ENCODE assay signal across 16 cellular contexts in genomic region chr2:157471078-157471477, GRCh38. TPM values are rescaled to one million over a fixed set of nuclear protein-coding genes. Genes with fewer than 3 reads are reported as not detected.
DNase-seq lines count a peak whose midpoint lies in the region; ATAC-seq and TF ChIP-seq lines count a peak whose summit lies in the region.
"Had no signal": no experiment of that assay in that cellular context is flagged by ENCODE, and none has a peak within 500 bp of the region (broad histone marks: within the 10 kb centered on the region; RNA-seq: fewer than 3 reads in every experiment).

No MANE protein-coding gene starts in this region.

- H3K27me3 ChIP-seq in SJCRH30: no peaks in the 10 kb centered on the region
- no peaks in the 10 kb centered on the region for H3K27me3 ChIP-seq in hepatocyte
- H3K27me3 ChIP-seq: foreskin keratinocyte had no signal

- no peak overlapping the region for H3K4me2 ChIP-seq in hepatocyte
- H3K4me2 ChIP-seq: A549 had no signal

- peak; percentile 32 for DNase-seq in activated CD4-positive, alpha-beta T cell treated with anti-CD3 and anti-CD28 coated beads, Interleukin-2, amount 10 ng/mL, durations not matched to agents 7 days and 5 days
- DNase-seq in activated CD4-positive, alpha-beta T cell treated with anti-CD3 and anti-CD28 coated beads, Interleukin-2, amount 50 U/mL, for 1 hour: no peak
- no peak for DNase-seq in T-helper 2 cell treated with Interferon-gamma antibody and Interleukin-4, amounts not matched to agents 5 μg/mL and 100 μg/mL, for 36 hours (ENCODE audit: low spot score)
- DNase-seq in stimulated activated effector memory CD8-positive, alpha-beta T cell treated with anti-CD3 and anti-CD28 coated beads, Interleukin-12 subunit alpha, Interleukin-12 subunit beta, amount 100 ng/mL, for 72 hours (ENCODE audit: low spot score in 2 of 2): no peak
- DNase-seq in SJCRH30 (no peak), hepatocyte (ENCODE audit: low spot score) (no peak), NCI-H748 treated with DMSO at 0.1 percent for 48 hours (lab: John Stamatoyannopoulos, UW) (no peak)
- DNase-seq: activated gamma-delta T cell treated with Interleukin-2 at 50 U/mL for 16 hours, DMS79, foreskin keratinocyte, left ventricle myocardium superior had no signal

- H3K9me3 ChIP-seq in SJCRH30 (replicated peaks): no peaks in the 10 kb centered on the region
- no peaks in the 10 kb centered on the region for H3K9me3 ChIP-seq in hepatocyte (ENCODE audit: low read depth)
- H3K9me3 ChIP-seq: A549 had no signal

- peak overlapping the region; percentile 98 for H3K27ac Mint-ChIP-seq in activated CD4-positive, alpha-beta T cell treated with anti-CD3 and anti-CD28 coated beads, Interleukin-2, amount 10 ng/mL, durations not matched to agents 7 days and 5 days
- H3K27ac Mint-ChIP-seq in T-helper 2 cell treated with Interferon-gamma antibody and Interleukin-4, amounts not matched to agents 5 μg/mL and 100 μg/mL, for 36 hours: peak overlapping the region; percentile 97
- H3K27ac Mint-ChIP-seq in stimulated activated effector memory CD8-positive, alpha-beta T cell treated with anti-CD3 and anti-CD28 coated beads, Interleukin-12 subunit alpha, Interleukin-12 subunit beta, amount 100 ng/mL, for 72 hours: peak overlapping the region; percentile 99
- H3K27ac Mint-ChIP-seq: type B pancreatic cell had no signal

- H3K4me1 ChIP-seq in SJCRH30 (no peaks in the 10 kb centered on the region), hepatocyte (ENCODE audit: insufficient read depth) (no peaks in the 10 kb centered on the region)
- H3K4me1 ChIP-seq: A549, foreskin keratinocyte had no signal

- H3K9me2 ChIP-seq in hepatocyte (replicated peaks; ENCODE audit: insufficient read depth): no peaks in the 10 kb centered on the region

- H3K4me3 ChIP-seq in SJCRH30 (no peak overlapping the region), hepatocyte (no peak overlapping the region)
- H3K4me3 ChIP-seq: A549 had no signal

- ATAC-seq in HG02798 (IDR thresholded peaks at IDR 0.05; ENCODE audit: poor library complexity, unreplicated experiment): peak; percentile 20
- ATAC-seq in stimulated activated effector memory CD8-positive, alpha-beta T cell treated with anti-CD3 and anti-CD28 coated beads, Interleukin-12 subunit alpha, Interleukin-12 subunit beta, amount 100 ng/mL, for 72 hours: no peak
- ATAC-seq: A549, foreskin keratinocyte, left ventricle myocardium superior had no signal

- H3K9me3 Mint-ChIP-seq in activated CD4-positive, alpha-beta T cell treated with anti-CD3 and anti-CD28 coated beads, Interleukin-2, amount 10 ng/mL, durations not matched to agents 7 days and 5 days: peaks cover 14% of the 10 kb centered on the region
- no peaks in the 10 kb centered on the region for H3K9me3 Mint-ChIP-seq in T-helper 2 cell treated with Interferon-gamma antibody and Interleukin-4, amounts not matched to agents 5 μg/mL and 100 μg/mL, for 36 hours
- no peaks in the 10 kb centered on the region for H3K9me3 Mint-ChIP-seq in stimulated activated effector memory CD8-positive, alpha-beta T cell treated with anti-CD3 and anti-CD28 coated beads, Interleukin-12 subunit alpha, Interleukin-12 subunit beta, amount 100 ng/mL, for 72 hours
- H3K9me3 Mint-ChIP-seq: type B pancreatic cell had no signal

- POLR2A ChIA-PET in activated CD4-positive, alpha-beta T cell treated with anti-CD3 and anti-CD28 coated beads, Interleukin-2, amount 10 ng/mL, durations not matched to agents 7 days and 5 days (lab: Charles Lee): no interaction called here

- H4K20me1 ChIP-seq in hepatocyte (ENCODE audit: insufficient read depth, poor library complexity, severe bottlenecking): no peaks in the 10 kb centered on the region

- no peak overlapping the region for H3K27ac ChIP-seq in SJCRH30
- no peak overlapping the region for H3K27ac ChIP-seq in hepatocyte
- H3K27ac ChIP-seq: A549, foreskin keratinocyte, VCaP had no signal

- peaks cover 35% of the 10 kb centered on the region for H3K36me3 Mint-ChIP-seq in activated CD4-positive, alpha-beta T cell treated with anti-CD3 and anti-CD28 coated beads, Interleukin-2, amount 10 ng/mL, durations not matched to agents 7 days and 5 days (ENCODE audit: low read depth)
- H3K36me3 Mint-ChIP-seq in T-helper 2 cell treated with Interferon-gamma antibody and Interleukin-4, amounts not matched to agents 5 μg/mL and 100 μg/mL, for 36 hours (ENCODE audit: low read depth): peaks cover 14% of the 10 kb centered on the region
- peaks cover 10% of the 10 kb centered on the region for H3K36me3 Mint-ChIP-seq in stimulated activated effector memory CD8-positive, alpha-beta T cell treated with anti-CD3 and anti-CD28 coated beads, Interleukin-12 subunit alpha, Interleukin-12 subunit beta, amount 100 ng/mL, for 72 hours
- H3K36me3 Mint-ChIP-seq: type B pancreatic cell had no signal

- H3K4me3 Mint-ChIP-seq in activated CD4-positive, alpha-beta T cell treated with anti-CD3 and anti-CD28 coated beads, Interleukin-2, amount 10 ng/mL, durations not matched to agents 7 days and 5 days: peak overlapping the region; percentile 17
- peak overlapping the region; percentile 69 for H3K4me3 Mint-ChIP-seq in T-helper 2 cell treated with Interferon-gamma antibody and Interleukin-4, amounts not matched to agents 5 μg/mL and 100 μg/mL, for 36 hours
- peak overlapping the region; percentile 65 for H3K4me3 Mint-ChIP-seq in stimulated activated effector memory CD8-positive, alpha-beta T cell treated with anti-CD3 and anti-CD28 coated beads, Interleukin-12 subunit alpha, Interleukin-12 subunit beta, amount 100 ng/mL, for 72 hours
- H3K4me3 Mint-ChIP-seq: type B pancreatic cell had no signal

- no peak for TF ChIP-seq CTCF in hepatocyte (IDR thresholded peaks at IDR 0.05; ENCODE audit: poor library complexity)

- no peaks in the 10 kb centered on the region for H3K27me3 Mint-ChIP-seq in activated CD4-positive, alpha-beta T cell treated with anti-CD3 and anti-CD28 coated beads, Interleukin-2, amount 10 ng/mL, durations not matched to agents 7 days and 5 days
- no peaks in the 10 kb centered on the region for H3K27me3 Mint-ChIP-seq in T-helper 2 cell treated with Interferon-gamma antibody and Interleukin-4, amounts not matched to agents 5 μg/mL and 100 μg/mL, for 36 hours (ENCODE audit: low read depth)
- H3K27me3 Mint-ChIP-seq: type B pancreatic cell had no signal

- 97% methylated on average over 3 of the region's 3 CpGs for WGBS in hepatocyte (ENCODE audit: low lambda C conversion rate, missing lambda C conversion rate)

- H3K4me1 Mint-ChIP-seq in activated CD4-positive, alpha-beta T cell treated with anti-CD3 and anti-CD28 coated beads, Interleukin-2, amount 10 ng/mL, durations not matched to agents 7 days and 5 days: peaks cover 90% of the 10 kb centered on the region
- H3K4me1 Mint-ChIP-seq in T-helper 2 cell treated with Interferon-gamma antibody and Interleukin-4, amounts not matched to agents 5 μg/mL and 100 μg/mL, for 36 hours (ENCODE audit: low read depth): peaks cover 76% of the 10 kb centered on the region
- H3K4me1 Mint-ChIP-seq in stimulated activated effector memory CD8-positive, alpha-beta T cell treated with anti-CD3 and anti-CD28 coated beads, Interleukin-12 subunit alpha, Interleukin-12 subunit beta, amount 100 ng/mL, for 72 hours: peaks cover 82% of the 10 kb centered on the region

- no peaks in the 10 kb centered on the region for H3K36me3 ChIP-seq in SJCRH30
- no peaks in the 10 kb centered on the region for H3K36me3 ChIP-seq in hepatocyte (replicated peaks; ENCODE audit: insufficient read depth, low read depth)

- CTCF ChIA-PET in activated CD4-positive, alpha-beta T cell treated with anti-CD3 and anti-CD28 coated beads, Interleukin-2, amount 10 ng/mL, durations not matched to agents 7 days and 5 days (lab: Charles Lee): interaction anchor here (1.6 to 2.8 kb wide), 2 partner anchors 9 to 15 kb away, joined by 8 to 10 read pairs; no protein-coding TSS in a partner anchor

- no peaks in the 10 kb centered on the region for H3K79me2 ChIP-seq in hepatocyte

- no peak overlapping the region for H2AFZ ChIP-seq in hepatocyte

RNA-seq across cellular contexts. Expression of gene CYTIP, which starts 27.2 kb away (rescaled TPM):
- 100 to 1,000 TPM; 234 to 279 TPM for total RNA-seq in activated CD4-positive, alpha-beta T cell treated with anti-CD3 and anti-CD28 coated beads, Interleukin-2, amount 10 ng/mL, durations not matched to agents 7 days and 5 days
- total RNA-seq in SJCRH30 (2014; rRNA removed; shearing (Covaris generic)): 0.71 and 0.81 TPM in 2 replicates
- 3.7 and 4.0 TPM in 2 replicates for total RNA-seq in hepatocyte
- polyA plus RNA-seq in hepatocyte: 0.28 and 1.6 TPM in 2 replicates
- total RNA-seq: dermis microvascular lymphatic vessel endothelial cell, foreskin keratinocyte had no signal
- polyA plus RNA-seq: foreskin keratinocyte had no signal

Comparison
In these comparisons a context has a peak if more than half of its experiments do, and no peak if none do; other contexts are left out.
1. H3K4me3 Mint-ChIP-seq: peak in every context shown above with its lines; median percentile 69 in T-helper 2 cell treated with Interferon-gamma antibody and Interleukin-4, amounts not matched to agents 5 μg/mL and 100 μg/mL, for 36 hours; 65 in stimulated activated effector memory CD8-positive, alpha-beta T cell treated with anti-CD3 and anti-CD28 coated beads, Interleukin-12 subunit alpha, Interleukin-12 subunit beta, amount 100 ng/mL, for 72 hours; 17 in activated CD4-positive, alpha-beta T cell treated with anti-CD3 and anti-CD28 coated beads, Interleukin-2, amount 10 ng/mL, durations not matched to agents 7 days and 5 days.
2. RNA of gene CYTIP, which starts 27.2 kb away (total RNA-seq): 234 to 279 TPM in activated CD4-positive, alpha-beta T cell treated with anti-CD3 and anti-CD28 coated beads, Interleukin-2, amount 10 ng/mL, durations not matched to agents 7 days and 5 days; 3.7 to 4.0 TPM in hepatocyte and 0.71 to 0.81 TPM in SJCRH30; every median in the first group is over 10 times any median in the second.
3. Peak in every context shown above with its lines, with median percentiles within 50 percentile points of each other: H3K27ac Mint-ChIP-seq.